In genomic region chr14:94679106-94679819, GRCh38 we compare ENCODE assay signal across 18 cellular contexts.
DNase-seq lines count a peak whose midpoint lies in the region; ATAC-seq and TF ChIP-seq lines count a peak whose summit lies in the region.
"Had no signal": no experiment of that assay in that cellular context is flagged by ENCODE, and none has a peak within 500 bp of the region (broad histone marks: within the 10 kb centered on the region; RNA-seq: fewer than 3 reads in every experiment).

No MANE protein-coding gene starts in this region.

- H4K20me1 ChIP-seq in PC-3 (ENCODE audit: low read length), result no peaks in the 10 kb centered on the region

- no peak overlapping the region for H3K4ac ChIP-seq in neuronal stem cell (ENCODE audit: low read length)

- H2BK15ac ChIP-seq in neuronal stem cell (ENCODE audit: low read length), result no peak overlapping the region

- H2BK120ac ChIP-seq in neuronal stem cell (ENCODE audit: low read depth, low read length), result no peak overlapping the region

- peak overlapping the region; percentile 5 for H3K23ac ChIP-seq in neuronal stem cell (ENCODE audit: low read depth, low read length, poor library complexity)

- H2AK5ac ChIP-seq in neuronal stem cell (ENCODE audit: low read depth, low read length), result no peak overlapping the region

- intact Hi-C loops in PC-3 (cut with micrococcal nuclease), result no loop called here

- H3K36me3 Mint-ChIP-seq in activated CD8-positive, alpha-beta memory T cell treated with anti-CD3 and anti-CD28 coated beads, Interleukin-2, amount 10 ng/mL, durations not matched to agents 7 days and 5 days, result no peaks in the 10 kb centered on the region
- H3K36me3 Mint-ChIP-seq in chondrocyte (ENCODE audit: low read depth), result no peaks in the 10 kb centered on the region
- H3K36me3 Mint-ChIP-seq in type B pancreatic cell, result no peaks in the 10 kb centered on the region
- H3K36me3 Mint-ChIP-seq in activated naive CD4-positive, alpha-beta T cell treated with anti-CD3 and anti-CD28 coated beads, Interleukin-2, amount 50 U/mL, for 72 hours, result no peaks in the 10 kb centered on the region
- H3K36me3 Mint-ChIP-seq: CD14-positive monocyte had no signal

- no peak overlapping the region for H3K9ac ChIP-seq in neuronal stem cell (ENCODE audit: low read depth, low read length, poor library complexity)
- H3K9ac ChIP-seq in PC-3 (ENCODE audit: low read length), result no peak overlapping the region

- no peak overlapping the region for H3K27ac ChIP-seq in neuronal stem cell (replicated peaks; ENCODE audit: low read length)
- H3K27ac ChIP-seq in PC-3 (ENCODE audit: low read length), result no peak overlapping the region
- H3K27ac ChIP-seq: A549 had no signal

- H3K27ac Mint-ChIP-seq in activated CD8-positive, alpha-beta memory T cell treated with anti-CD3 and anti-CD28 coated beads, Interleukin-2, amount 10 ng/mL, durations not matched to agents 7 days and 5 days, result no peak overlapping the region
- H3K27ac Mint-ChIP-seq in chondrocyte (ENCODE audit: unreplicated experiment) (no peak overlapping the region), type B pancreatic cell (no peak overlapping the region)
- no peak overlapping the region for H3K27ac Mint-ChIP-seq in activated naive CD4-positive, alpha-beta T cell treated with anti-CD3 and anti-CD28 coated beads, Interleukin-2, amount 50 U/mL, for 72 hours
- H3K27ac Mint-ChIP-seq: B cell had no signal

- no peaks in the 10 kb centered on the region for H3K27me3 Mint-ChIP-seq in activated CD8-positive, alpha-beta memory T cell treated with anti-CD3 and anti-CD28 coated beads, Interleukin-2, amount 10 ng/mL, durations not matched to agents 7 days and 5 days
- H3K27me3 Mint-ChIP-seq in chondrocyte (ENCODE audit: low read depth) (peaks cover 2% of the 10 kb centered on the region), type B pancreatic cell (peaks cover 3% of the 10 kb centered on the region)

- H2AFZ ChIP-seq in neuronal stem cell (ENCODE audit: low read length) (no peak overlapping the region), PC-3 (ENCODE audit: low read length) (no peak overlapping the region)

- H3K4me2 ChIP-seq in neuronal stem cell (ENCODE audit: insufficient read depth, low read length, poor library complexity, severe bottlenecking) (no peak overlapping the region), PC-3 (ENCODE audit: low read length) (no peak overlapping the region)
- H3K4me2 ChIP-seq: A549 had no signal

- CTCF ChIA-PET in activated CD8-positive, alpha-beta memory T cell treated with anti-CD3 and anti-CD28 coated beads, Interleukin-2, amount 10 ng/mL, durations not matched to agents 7 days and 5 days (lab: Charles Lee), result interaction anchor here (2.4 kb wide), 1 partner anchor 10 kb away, joined by 8 read pairs; no protein-coding TSS in a partner anchor
- CTCF ChIA-PET in PC-3 (lab: Charles Lee), result no interaction called here

- POLR2A ChIA-PET in PC-3 (lab: Charles Lee; ENCODE audit: unreplicated experiment), result no interaction called here

- no peak overlapping the region for H4K91ac ChIP-seq in neuronal stem cell (ENCODE audit: low read depth, low read length, poor library complexity)

- TF ChIP-seq CTCF in chondrocyte (IDR thresholded peaks at IDR 0.05) (no peak), type B pancreatic cell (conservative IDR thresholded peaks at IDR 0.05) (no peak), PC-3 (conservative IDR thresholded peaks at IDR 0.05; ENCODE audit: low read depth, low read length) (no peak)

- no peaks in the 10 kb centered on the region for H3K27me3 ChIP-seq in neuronal stem cell (ENCODE audit: control insufficient read depth in 3 of 3, insufficient read depth in 3 of 3, low read depth in 1 of 3, low read length in 3 of 3)
- H3K27me3 ChIP-seq in PC-3 (ENCODE audit: low read length), result peaks cover 12% of the 10 kb centered on the region

- no CpG with 5 or more reads among the region's 9 CpGs for WGBS in neuronal stem cell (ENCODE audit: extremely low coverage in 2 of 2, insufficient read length in 2 of 2, insufficient replicate concordance in 1 of 2), 2 donors

- H3K36me3 ChIP-seq in neuronal stem cell (replicated peaks in 1 of 2; ENCODE audit: control insufficient read depth in 2 of 2, insufficient read depth in 2 of 2, low read length in 2 of 2) (no peaks in the 10 kb centered on the region), PC-3 (ENCODE audit: low read depth, low read length) (no peaks in the 10 kb centered on the region)

- H2BK5ac ChIP-seq in neuronal stem cell (ENCODE audit: low read length), result no peak overlapping the region

- no peaks in the 10 kb centered on the region for H3K9me3 ChIP-seq in neuronal stem cell (replicated peaks in 1 of 2; ENCODE audit: control insufficient read depth in 2 of 2, insufficient read depth in 1 of 2, low read depth in 1 of 2, low read length in 2 of 2)
- no peaks in the 10 kb centered on the region for H3K9me3 ChIP-seq in PC-3 (ENCODE audit: low read length)
- H3K9me3 ChIP-seq: A549 had no signal

- H3K9me3 Mint-ChIP-seq in activated CD8-positive, alpha-beta memory T cell treated with anti-CD3 and anti-CD28 coated beads, Interleukin-2, amount 10 ng/mL, durations not matched to agents 7 days and 5 days (ENCODE audit: low read depth), result no peaks in the 10 kb centered on the region
- H3K9me3 Mint-ChIP-seq in chondrocyte (ENCODE audit: low read depth), result no peaks in the 10 kb centered on the region
- H3K9me3 Mint-ChIP-seq in type B pancreatic cell, result no peaks in the 10 kb centered on the region
- no peaks in the 10 kb centered on the region for H3K9me3 Mint-ChIP-seq in activated naive CD4-positive, alpha-beta T cell treated with anti-CD3 and anti-CD28 coated beads, Interleukin-2, amount 50 U/mL, for 72 hours

- no peak overlapping the region for H3K18ac ChIP-seq in neuronal stem cell (ENCODE audit: low read length)

- no peaks in the 10 kb centered on the region for H3K4me1 Mint-ChIP-seq in activated CD8-positive, alpha-beta memory T cell treated with anti-CD3 and anti-CD28 coated beads, Interleukin-2, amount 10 ng/mL, durations not matched to agents 7 days and 5 days
- H3K4me1 Mint-ChIP-seq in chondrocyte (ENCODE audit: low read depth) (peaks cover 3% of the 10 kb centered on the region), type B pancreatic cell (ENCODE audit: unreplicated experiment) (no peaks in the 10 kb centered on the region)
- H3K4me1 Mint-ChIP-seq: B cell, CD14-positive monocyte had no signal

- H2BK12ac ChIP-seq in neuronal stem cell (ENCODE audit: low read length), result no peak overlapping the region

- peak; percentile 14 for DNase-seq in activated CD8-positive, alpha-beta memory T cell treated with anti-CD3 and anti-CD28 coated beads, Interleukin-2, amount 10 ng/mL, durations not matched to agents 7 days and 5 days
- no peak for DNase-seq in activated CD8-positive, alpha-beta memory T cell treated with anti-CD3 and anti-CD28 coated beads, Interleukin-2, amount 50 U/mL, for 48 hours
- DNase-seq in chondrocyte (ENCODE audit: low spot score), result peak; percentile 36
- DNase-seq in neuronal stem cell (ENCODE audit: low spot score), result no peak
- DNase-seq in type B pancreatic cell (ENCODE audit: extremely low spot score, unreplicated experiment), result peak; percentile 29
- no peak for DNase-seq in PC-3
- no peak for DNase-seq in HuH-7.5 (ENCODE audit: low spot score)
- no peak for DNase-seq in activated naive CD4-positive, alpha-beta T cell treated with anti-CD3 and anti-CD28 coated beads, Interleukin-2, amount 50 U/mL, for 72 hours (ENCODE audit: low spot score in 2 of 2)
- DNase-seq: Kasumi-1; NCI-H1417 treated with DMSO at 0.1 percent for 48 hours; NCI-H187 treated with DMSO at 0.1 percent for 48 hours; NCI-H2107; NCI-H774; NK-92 treated with Interleukin-12 subunit alpha and Interleukin-12 subunit beta, amount 100 ng/mL, for 24 hours had no signal

- H3K9me2 ChIP-seq in PC-3 (replicated peaks; ENCODE audit: low read length), result no peaks in the 10 kb centered on the region

- no peak overlapping the region for H4K8ac ChIP-seq in neuronal stem cell (ENCODE audit: low read depth, low read length)

- no TSS peak for BruUV-seq in PC-3 (replicated peaks; lab: Mats Ljungman, UMichigan)

- no peak overlapping the region for H3K4me3 Mint-ChIP-seq in activated CD8-positive, alpha-beta memory T cell treated with anti-CD3 and anti-CD28 coated beads, Interleukin-2, amount 10 ng/mL, durations not matched to agents 7 days and 5 days
- H3K4me3 Mint-ChIP-seq in chondrocyte (ENCODE audit: unreplicated experiment) (no peak overlapping the region), type B pancreatic cell (no peak overlapping the region)
- H3K4me3 Mint-ChIP-seq: B cell, CD14-positive monocyte had no signal

- no peak overlapping the region for H3K14ac ChIP-seq in neuronal stem cell (ENCODE audit: low read length)

- H3K4me1 ChIP-seq in neuronal stem cell (ENCODE audit: control insufficient read depth in 2 of 2, insufficient read depth in 1 of 2, low read depth in 1 of 2, low read length in 2 of 2) (peaks cover 0 to 7% of the 10 kb centered on the region in 2 donors), PC-3 (ENCODE audit: insufficient read depth, low read length) (no peaks in the 10 kb centered on the region)

- no peak overlapping the region for H3K4me3 ChIP-seq in neuronal stem cell (ENCODE audit: low read length in 2 of 2)
- no peak overlapping the region for H3K4me3 ChIP-seq in PC-3 (ENCODE audit: low read length)
- H3K4me3 ChIP-seq: A549 had no signal

- no peaks in the 10 kb centered on the region for H3K79me2 ChIP-seq in PC-3 (ENCODE audit: low read length)

- no peaks in the 10 kb centered on the region for H3F3A ChIP-seq in PC-3 (ENCODE audit: low read length, unreplicated experiment)

- no peaks in the 10 kb centered on the region for H3K79me1 ChIP-seq in neuronal stem cell (ENCODE audit: low read depth, low read length)

- no peak for ATAC-seq in activated CD8-positive, alpha-beta memory T cell treated with anti-CD3 and anti-CD28 coated beads, Interleukin-2, amount 10 ng/mL, durations not matched to agents 7 days and 5 days
- ATAC-seq in PC-3, result no peak
- ATAC-seq in activated naive CD4-positive, alpha-beta T cell treated with anti-CD3 and anti-CD28 coated beads, Interleukin-2, amount 50 U/mL, for 72 hours, result no peak
- ATAC-seq: A549, Panc1 had no signal

Comparison
In these comparisons a context has a peak if more than half of its experiments do, and no peak if none do; other contexts are left out.
1. DNase-seq: peak in activated CD8-positive, alpha-beta memory T cell treated with anti-CD3 and anti-CD28 coated beads, Interleukin-2, amount 10 ng/mL, durations not matched to agents 7 days and 5 days (single experiment), chondrocyte (single experiment) and type B pancreatic cell (single experiment); none in activated CD8-positive, alpha-beta memory T cell treated with anti-CD3 and anti-CD28 coated beads, Interleukin-2, amount 50 U/mL, for 48 hours (single experiment), neuronal stem cell (single experiment), PC-3 (single experiment), HuH-7.5 (single experiment) and activated naive CD4-positive, alpha-beta T cell treated with anti-CD3 and anti-CD28 coated beads, Interleukin-2, amount 50 U/mL, for 72 hours (0 of 2).